Comparison of ENCODE assay signal across 13 cellular contexts in genomic region chr1:81547912-81548303, GRCh38.
DNase-seq lines count a peak whose midpoint lies in the region; ATAC-seq and TF ChIP-seq lines count a peak whose summit lies in the region.
"Had no signal": no experiment of that assay in that cellular context is flagged by ENCODE, and none has a peak within 500 bp of the region (broad histone marks: within the 10 kb centered on the region; RNA-seq: fewer than 3 reads in every experiment).

No MANE protein-coding gene starts in this region.

- H3K36me3 ChIP-seq in ectodermal cell (ENCODE audit: control insufficient read depth, insufficient read depth, low read length) (no peaks in the 10 kb centered on the region), WERI-Rb-1 (no peaks in the 10 kb centered on the region)

- no peak overlapping the region for H3K4me3 ChIP-seq in ectodermal cell (ENCODE audit: insufficient read depth, low read depth, low read length)
- H3K4me3 ChIP-seq in WERI-Rb-1 (ENCODE audit: low read depth, low read length), result no peak overlapping the region

- peak; percentile 74 for ATAC-seq in GM18517 (IDR thresholded peaks at IDR 0.05; ENCODE audit: unreplicated experiment)
- ATAC-seq in GM21515 (IDR thresholded peaks at IDR 0.05; ENCODE audit: unreplicated experiment), result peak; percentile 70
- ATAC-seq in HG03108 (IDR thresholded peaks at IDR 0.05; ENCODE audit: unreplicated experiment), result peak; percentile 40
- ATAC-seq: activated CD8-positive, alpha-beta memory T cell treated with anti-CD3 and anti-CD28 coated beads, Interleukin-2, amount 10 ng/mL, durations not matched to agents 7 days and 5 days had no signal

- TF ChIP-seq CTCF in WERI-Rb-1 (IDR thresholded peaks at IDR 0.05; ENCODE audit: low read depth, low read length), result no peak

- DNase-seq in iPS-NIHi7 (ENCODE audit: extremely low spot score) (no peak), SIG-M5 treated with dmso at 0.1 percent for 504 hours (lab: John Stamatoyannopoulos, UW; ENCODE audit: unreplicated experiment) (no peak), WERI-Rb-1 (no peak), NCI-H748 treated with DMSO at 0.1 percent for 48 hours (lab: John Stamatoyannopoulos, UW) (no peak)
- DNase-seq: activated CD8-positive, alpha-beta memory T cell treated with anti-CD3 and anti-CD28 coated beads, Interleukin-2, amount 10 ng/mL, durations not matched to agents 7 days and 5 days; NCI-H1417 treated with DMSO at 0.1 percent for 48 hours; SHP77 treated with DMSO at 0.1 percent for 48 hours; stimulated activated CD4-positive, alpha-beta T cell treated with anti-CD3 and anti-CD28 coated beads, Interleukin-2, amount 100 ng/mL, for 48 hours; trophoblast cell had no signal

- no peaks in the 10 kb centered on the region for H3K27me3 ChIP-seq in ectodermal cell (ENCODE audit: control insufficient read depth, insufficient read depth, low read length, poor library complexity, severe bottlenecking)
- no peaks in the 10 kb centered on the region for H3K27me3 ChIP-seq in WERI-Rb-1 (ENCODE audit: insufficient read depth, low read depth, severe bottlenecking)

- H3K4me1 ChIP-seq in ectodermal cell (ENCODE audit: control insufficient read depth, insufficient read depth, low read length), result peaks cover 34% of the 10 kb centered on the region

- H3K9me3 ChIP-seq in ectodermal cell (ENCODE audit: control insufficient read depth, low read length) (no peaks in the 10 kb centered on the region), WERI-Rb-1 (ENCODE audit: severe bottlenecking) (no peaks in the 10 kb centered on the region)

- H3K27ac ChIP-seq in ectodermal cell (ENCODE audit: insufficient read depth, low read depth, low read length, poor library complexity, severe bottlenecking) (peak overlapping the region; percentile 83), WERI-Rb-1 (no peak overlapping the region)

- WGBS in ectodermal cell, 2 experiments, result 34 to 39% methylated on average over 2 of the region's 2 CpGs
